In genomic region chr7:128398016-128398840, GRCh38 we compare ENCODE assay signal across 9 cellular contexts. TPM values are rescaled to one million over a fixed set of nuclear protein-coding genes. Genes with fewer than 3 reads are reported as not detected.
DNase-seq lines count a peak whose midpoint lies in the region; TF ChIP-seq lines count a peak whose summit lies in the region.
"Had no signal": no experiment of that assay in that cellular context is flagged by ENCODE, and none has a peak within 500 bp of the region (broad histone marks: within the 10 kb centered on the region; RNA-seq: fewer than 3 reads in every experiment).

No MANE protein-coding gene starts in this region.

- H3K4ac ChIP-seq in H9 (ENCODE audit: low read depth, low read length), result no peak overlapping the region

- WGBS in H9 (ENCODE audit: extremely low coverage, insufficient read length, low lambda C conversion rate), result no CpG with 5 or more reads among the region's 16 CpGs
- whole genome bisulfite sequencing in liver, result 50% methylated on average over 16 of the region's 16 CpGs
- WGBS in suprapubic skin, result 75% methylated on average over 8 of the region's 16 CpGs

- no peaks in the 10 kb centered on the region for H3K79me1 ChIP-seq in H9 (ENCODE audit: insufficient read depth, low read depth, low read length, poor library complexity, severe bottlenecking)

- TF ChIP-seq POLR2A in suprapubic skin (IDR thresholded peaks at IDR 0.05), result no peak

- H3K9me3 ChIP-seq in H9 (ENCODE audit: control insufficient read depth, low read depth, low read length) (no peaks in the 10 kb centered on the region), SJSA1 (replicated peaks) (no peaks in the 10 kb centered on the region), liver (ENCODE audit: control insufficient read depth in 4 of 4, low read length in 3 of 4) (no peaks in the 10 kb centered on the region), suprapubic skin (no peaks in the 10 kb centered on the region)

- peak; percentile 80 to 87 for TF ChIP-seq RAD21 in liver (IDR thresholded peaks at IDR 0.05)

- DNase-seq in DMS114 treated with DMSO at 0.1 percent for 48 hours (lab: John Stamatoyannopoulos, UW; ENCODE audit: unreplicated experiment) (peak; percentile 22), H9 (peak; percentile 69), SJSA1 (ENCODE audit: low read depth in 1 of 2, low spot score in 2 of 2) (peak; percentile 42 to 68), choroid plexus epithelial cell (ENCODE audit: low read depth) (peak; percentile 59), suprapubic skin (ENCODE audit: low spot score in 2 of 2) (peak in 1 of 2 donors; percentile 74), NCI-H1048 (lab: John Stamatoyannopoulos, UW) (no peak), NCI-H446 treated with DMSO at 0.1 percent for 48 hours (lab: John Stamatoyannopoulos, UW) (no peak)

- no peak overlapping the region for H4K8ac ChIP-seq in H9 (replicated peaks; ENCODE audit: insufficient read length, low read depth, low read length)

- H2BK15ac ChIP-seq in H9 (ENCODE audit: low read depth, low read length), result no peak overlapping the region

- no peak overlapping the region for H2BK12ac ChIP-seq in H9 (ENCODE audit: insufficient read length, low read depth, low read length)

- peaks cover 9% of the 10 kb centered on the region for H3K27me3 Mint-ChIP-seq in H9 (ENCODE audit: low read depth)
- H3K27me3 Mint-ChIP-seq: naive thymus-derived CD8-positive, alpha-beta T cell had no signal

- H3K4me2 ChIP-seq in H9 (ENCODE audit: insufficient read depth, insufficient read length, low read length), result no peak overlapping the region

- H2BK5ac ChIP-seq in H9 (ENCODE audit: insufficient read length, low read length), result no peak overlapping the region

- no peak overlapping the region for H4K91ac ChIP-seq in H9 (ENCODE audit: insufficient read length, low read depth, low read length)

- no peak overlapping the region for H2BK120ac ChIP-seq in H9 (ENCODE audit: low read depth, low read length, poor library complexity, severe bottlenecking)

- no peaks in the 10 kb centered on the region for H3K79me2 ChIP-seq in H9 (ENCODE audit: insufficient read depth, low read length)

- no peak overlapping the region for H3K23ac ChIP-seq in H9 (ENCODE audit: insufficient read length, low read depth, low read length)

- H3K4me3 Mint-ChIP-seq in H9, result no peak overlapping the region
- H3K4me3 Mint-ChIP-seq: naive thymus-derived CD8-positive, alpha-beta T cell had no signal

- H3K27ac ChIP-seq in H9 (ENCODE audit: insufficient read length, low read depth, low read length), result no peak overlapping the region
- no peak overlapping the region for H3K27ac ChIP-seq in SJSA1
- H3K27ac ChIP-seq in liver (ENCODE audit: low read depth in 1 of 2, low read length in 2 of 2), result no peak overlapping the region
- H3K27ac ChIP-seq in suprapubic skin, result no peak overlapping the region

- H4K20me1 ChIP-seq in H9 (ENCODE audit: control insufficient read depth, insufficient read depth, insufficient read length), result no peaks in the 10 kb centered on the region

- no peak for TF ChIP-seq EP300 in suprapubic skin (IDR thresholded peaks at IDR 0.05)

- no peak overlapping the region for H2AFZ ChIP-seq in H9 (ENCODE audit: low read length)

- no peaks in the 10 kb centered on the region for H3K23me2 ChIP-seq in H9 (ENCODE audit: insufficient read length, low read depth, low read length, poor library complexity, severe bottlenecking)

- H3K4me1 Mint-ChIP-seq in H9, result no peaks in the 10 kb centered on the region

- H3K36me3 ChIP-seq in SJSA1 (peaks cover 54% of the 10 kb centered on the region), liver (ENCODE audit: control insufficient read depth in 4 of 4, insufficient read depth in 3 of 4, low read depth in 1 of 4, low read length in 3 of 4) (peaks cover 0 to 7% (median 0%) of the 10 kb centered on the region in 4 donors), suprapubic skin (peaks cover 81% of the 10 kb centered on the region)

- no peaks in the 10 kb centered on the region for H3K4me1 ChIP-seq in H9 (ENCODE audit: insufficient read depth, low read length)
- H3K4me1 ChIP-seq in SJSA1 (replicated peaks), result no peaks in the 10 kb centered on the region
- no peaks in the 10 kb centered on the region for H3K4me1 ChIP-seq in liver (ENCODE audit: control insufficient read depth in 4 of 4, insufficient read depth in 4 of 4, low read length in 3 of 4)
- no peaks in the 10 kb centered on the region for H3K4me1 ChIP-seq in suprapubic skin

- H4K5ac ChIP-seq in H9 (ENCODE audit: insufficient read length, low read depth, low read length), result no peak overlapping the region

- H3K9ac ChIP-seq in H9 (ENCODE audit: extremely low read depth, insufficient read length, low read length), result no peak overlapping the region
- no peak overlapping the region for H3K9ac ChIP-seq in liver (ENCODE audit: low read depth in 1 of 2, low read length in 2 of 2)

- H3T11ph ChIP-seq in H9 (ENCODE audit: low read length), result no peak overlapping the region

- H3K14ac ChIP-seq in H9 (ENCODE audit: insufficient read depth, low read length), result no peak overlapping the region

- no peak overlapping the region for H3K56ac ChIP-seq in H9 (ENCODE audit: insufficient read length, low read depth, low read length)

- H2BK20ac ChIP-seq in H9 (ENCODE audit: low read depth, low read length, poor library complexity, severe bottlenecking), result no peak overlapping the region

- no peak overlapping the region for H3K4me3 ChIP-seq in SJSA1
- H3K4me3 ChIP-seq in choroid plexus epithelial cell (ENCODE audit: low read depth, low read length), result no peak overlapping the region
- no peak overlapping the region for H3K4me3 ChIP-seq in liver (ENCODE audit: low read depth in 1 of 3, low read length in 3 of 3)
- H3K4me3 ChIP-seq in suprapubic skin, result no peak overlapping the region

- H3K27ac Mint-ChIP-seq in H9, result no peak overlapping the region
- H3K27ac Mint-ChIP-seq: naive thymus-derived CD8-positive, alpha-beta T cell had no signal

- H3K9me3 Mint-ChIP-seq in H9, result no peaks in the 10 kb centered on the region
- H3K9me3 Mint-ChIP-seq: naive thymus-derived CD8-positive, alpha-beta T cell had no signal

- no peak overlapping the region for H3K18ac ChIP-seq in H9 (ENCODE audit: insufficient read length, low read depth, low read length)

- peak; percentile 90 for TF ChIP-seq CTCF in H9 (conservative IDR thresholded peaks at IDR 0.05)
- TF ChIP-seq CTCF in choroid plexus epithelial cell (conservative IDR thresholded peaks at IDR 0.05; ENCODE audit: low read depth, low read length), result peak; percentile 94
- peak; percentile 93 for TF ChIP-seq CTCF in liver (IDR thresholded peaks at IDR 0.05; ENCODE audit: low read depth, low read length, missing input control)
- TF ChIP-seq CTCF in suprapubic skin (IDR thresholded peaks at IDR 0.05), result peak; percentile 81 to 94

- no peak overlapping the region for H2AK5ac ChIP-seq in H9 (ENCODE audit: insufficient read length, low read length)

- H3K27me3 ChIP-seq in H9 (ENCODE audit: insufficient read depth, low read length) (no peaks in the 10 kb centered on the region), SJSA1 (replicated peaks) (no peaks in the 10 kb centered on the region), liver (ENCODE audit: control insufficient read depth in 4 of 4, insufficient read depth in 4 of 4, low read length in 3 of 4) (no peaks in the 10 kb centered on the region), suprapubic skin (no peaks in the 10 kb centered on the region)

- peaks cover 8 to 31% (median 19%) of the 10 kb centered on the region in 3 experiments for H3K36me3 Mint-ChIP-seq in H9 (ENCODE audit: insufficient read depth in 1 of 3, low read depth in 3 of 3)

TF ChIP-seq in liver, 16 proteins besides CTCF, POLR2A, EP300 and RAD21 (continues in another document):
- no peak for TF ChIP-seq REST (IDR thresholded peaks at IDR 0.05)

RNA-seq across cellular contexts. Expression of gene IMPDH1, which starts 11.6 kb away (rescaled TPM):
- 32.7 and 35.2 TPM in 2 replicates for total RNA-seq in H9 (2021)
- 53.6 and 54.0 TPM in 2 replicates for total RNA-seq in SJSA1 (2014; rRNA removed; shearing (Covaris generic))
- 10 to 100 TPM in 1 of 2 donors, 1 to 10 TPM in 1; 5.0 to 11.1 TPM for total RNA-seq in liver
- polyA plus RNA-seq in liver, result 1 to 10 TPM; 2.4 to 5.4 TPM
- 10 to 100 TPM; 43.1 to 68.5 (median 47.4) TPM for total RNA-seq in suprapubic skin

RNA-seq across cellular contexts. Expression of gene PRRT4, which starts 36.7 kb away (rescaled TPM):
- total RNA-seq in H9 (2021) (0.15 and 0.24 TPM in 2 replicates), liver (under 1 TPM in 1 of 2 donors, not detected in 1; 0.14 TPM), suprapubic skin (10 to 100 TPM in 1 of 4 donors, 1 to 10 TPM in 3; 1.4 to 13.0 (median 6.4) TPM)
- total RNA-seq in SJSA1 (2014; rRNA removed; shearing (Covaris generic)), result not detected in 2 replicates
- polyA plus RNA-seq in liver, result under 1 TPM in 1 of 2 donors, not detected in 1; 0.13 TPM

RNA-seq across cellular contexts. Expression of gene RBM28, which starts 54.5 kb away (rescaled TPM):
- total RNA-seq in H9 (2021) (67.5 and 70.0 TPM in 2 replicates), liver (10 to 100 TPM in 1 of 2 donors, 1 to 10 TPM in 1; 3.6 to 16.1 TPM), suprapubic skin (10 to 100 TPM; 16.9 to 34.9 (median 25.6) TPM)
- 21.4 and 23.8 TPM in 2 replicates for total RNA-seq in SJSA1 (2014; rRNA removed; shearing (Covaris generic))
- 10 to 100 TPM in 1 of 2 donors, 1 to 10 TPM in 1; 9.1 to 14.4 TPM for polyA plus RNA-seq in liver

RNA-seq across cellular contexts. Expression of gene HILPDA, which starts 57.5 kb away (rescaled TPM):
- total RNA-seq in H9 (2021), result 23.1 and 23.3 TPM in 2 replicates
- 7.7 and 10.7 TPM in 2 replicates for total RNA-seq in SJSA1 (2014; rRNA removed; shearing (Covaris generic))
- total RNA-seq in liver, result 1 to 10 TPM; 5.2 to 5.6 TPM
- 1 to 10 TPM; 3.9 to 5.1 TPM for polyA plus RNA-seq in liver
- 10 to 100 TPM; 16.0 to 35.8 (median 32.8) TPM for total RNA-seq in suprapubic skin

Comparison
In these comparisons a context has a peak if more than half of its experiments do, and no peak if none do; other contexts are left out.
1. DNase-seq: peak in DMS114 treated with DMSO at 0.1 percent for 48 hours (single experiment), H9 (single experiment), SJSA1 (2 of 2) and choroid plexus epithelial cell (single experiment); none in NCI-H1048 (single experiment) and NCI-H446 treated with DMSO at 0.1 percent for 48 hours (single experiment).
2. Peak in every context shown above with its lines, with median percentiles within 50 percentile points of each other: CTCF ChIP-seq.